Comparison of ENCODE assay signal across 25 cellular contexts in the genomic region with DNA sequence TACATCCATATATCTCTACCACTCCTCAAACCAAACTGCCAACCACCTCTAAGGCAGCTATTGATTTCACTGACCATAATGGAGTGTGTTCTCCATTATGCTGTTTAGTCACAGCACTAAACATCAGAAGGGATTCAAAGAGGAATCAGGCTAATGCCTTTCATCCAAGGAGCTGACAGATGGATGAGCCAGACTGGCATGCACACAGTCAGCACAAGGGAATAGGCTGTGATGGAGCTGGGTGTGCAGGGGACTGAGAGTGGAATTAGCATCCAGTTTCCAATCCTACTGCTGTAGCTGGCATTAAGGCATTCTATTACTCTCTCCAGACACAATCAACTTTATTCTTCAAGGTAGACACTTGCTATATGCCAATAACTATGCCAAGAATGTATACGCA.
"Had no signal": no experiment of that assay in that cellular context is flagged by ENCODE, and none has a peak within 500 bp of the region (broad histone marks: within the 10 kb centered on the region; RNA-seq: fewer than 3 reads in every experiment).

No MANE protein-coding gene starts in this region.

- H3K4me3 ChIP-seq: colonic mucosa, esophagus muscularis mucosa, gastroesophageal sphincter, lower lobe of right lung, prostate gland, right atrium auricular region, smooth muscle cell, stomach, thyroid gland had no signal

- H3K27ac Mint-ChIP-seq: dendritic cell treated with granulocyte-macrophage colony-stimulating factor and Interleukin-4, amounts not matched to agents 40 ng/mL and 50 ng/mL, for 4 days; immature natural killer cell; naive thymus-derived CD8-positive, alpha-beta T cell; nephron progenitor cell had no signal

- H3K9me3 Mint-ChIP-seq: dendritic cell treated with granulocyte-macrophage colony-stimulating factor and Interleukin-4, amounts not matched to agents 40 ng/mL and 50 ng/mL, for 4 days; immature natural killer cell; naive thymus-derived CD8-positive, alpha-beta T cell had no signal

- ATAC-seq: foreskin keratinocyte; gastroesophageal sphincter; lower lobe of right lung; naive thymus-derived CD8-positive, alpha-beta T cell; sciatic nerve had no signal

- H3K27me3 ChIP-seq: colonic mucosa, right atrium auricular region, thyroid gland had no signal

- H3K9me3 ChIP-seq: colonic mucosa, esophagus muscularis mucosa, gastroesophageal sphincter, lower lobe of right lung, prostate gland, right atrium auricular region, stomach, thyroid gland had no signal

- H3K36me3 ChIP-seq: colonic mucosa, esophagus muscularis mucosa, gastroesophageal sphincter, lower lobe of right lung, prostate gland, right atrium auricular region, stomach, thyroid gland had no signal

- DNase-seq: colonic mucosa; effector CD8-positive, alpha-beta T cell; foreskin keratinocyte; hypothalamus; immature natural killer cell; left ventricle myocardium superior; lower lobe of right lung; naive thymus-derived CD8-positive, alpha-beta T cell; nephron progenitor cell; nucleus accumbens; stimulated activated CD4-positive, alpha-beta T cell treated with anti-CD3 and anti-CD28 coated beads, Interleukin-12 subunit alpha, Interleukin-12 subunit beta, amount 100 ng/mL, for 4 hours; stimulated activated CD4-positive, alpha-beta T cell treated with anti-CD3 and anti-CD28 coated beads, Interleukin-1b, Interleukin-23, amount 100 ng/mL, for 48 hours; stimulated activated CD4-positive, alpha-beta T cell treated with anti-CD3 and anti-CD28 coated beads, Interleukin-4, amount 100 ng/mL, for 1 hour; stimulated activated CD8-positive, alpha-beta memory T cell treated with anti-CD3 and anti-CD28 coated beads, Interleukin-4, amount 100 ng/mL, for 48 hours; stimulated activated naive CD4-positive, alpha-beta T cell treated with Interleukin-2 at 50 U/mL for 16 hours; stomach; thyroid gland; trophoblast cell had no signal

- H3K27ac ChIP-seq: colonic mucosa, esophagus muscularis mucosa, foreskin keratinocyte, gastroesophageal sphincter, lower lobe of right lung, prostate gland, right atrium auricular region, stomach, thyroid gland had no signal

- H3K36me3 Mint-ChIP-seq: immature natural killer cell; naive thymus-derived CD8-positive, alpha-beta T cell had no signal

- H3K4me3 Mint-ChIP-seq: dendritic cell treated with granulocyte-macrophage colony-stimulating factor and Interleukin-4, amounts not matched to agents 40 ng/mL and 50 ng/mL, for 4 days; immature natural killer cell; naive thymus-derived CD8-positive, alpha-beta T cell; nephron progenitor cell had no signal
